ENCODE assay signal across 10 cellular contexts in the genomic region with DNA sequence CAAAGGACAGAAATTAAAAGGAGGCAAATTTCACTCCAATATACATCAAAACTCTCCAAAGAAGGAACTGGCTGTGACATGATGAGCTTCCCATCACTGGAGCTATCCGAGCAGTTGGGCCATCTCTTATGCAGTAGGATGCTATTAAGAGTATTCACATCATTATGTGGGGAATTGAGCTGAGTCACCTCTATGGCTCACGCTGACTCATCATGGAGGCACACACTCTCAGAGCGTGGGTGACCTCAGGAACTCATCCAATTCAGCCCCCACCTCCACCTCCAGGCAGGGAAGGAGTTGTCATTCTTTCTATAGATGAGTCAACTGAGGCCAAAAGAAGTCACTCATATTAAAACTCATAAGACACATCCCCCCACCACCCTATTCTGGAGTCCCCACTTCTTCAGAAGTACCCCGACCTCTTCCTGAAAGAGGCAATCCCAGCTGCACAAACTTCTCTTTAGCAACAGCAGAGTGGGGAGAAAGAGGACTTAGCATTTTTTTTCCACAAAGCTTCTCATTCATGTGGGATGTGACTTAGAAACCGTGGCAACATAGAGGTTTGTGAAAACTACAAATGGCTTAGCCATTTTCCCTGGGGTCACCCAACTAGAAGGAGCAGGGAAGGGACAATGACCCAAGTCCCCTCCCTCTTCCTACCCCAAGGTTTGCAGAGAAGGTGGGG. TPM values are rescaled to one million over a fixed set of nuclear protein-coding genes. Genes with fewer than 3 reads are reported as not detected.
A peak's percentile ranks its signal among the peaks of the same experiment; 100 is the strongest.
DNase-seq lines count a peak whose midpoint lies in the region; ATAC-seq, FAIRE-seq and TF ChIP-seq lines count a peak whose summit lies in the region.
"Had no signal": no experiment of that assay in that cellular context is flagged by ENCODE, and none has a peak within 500 bp of the region (broad histone marks: within the 10 kb centered on the region; RNA-seq: fewer than 3 reads in every experiment).

No MANE protein-coding gene starts in this region.

- TF ChIP-seq EP300 in K562 (IDR thresholded peaks at IDR 0.05; ENCODE audit: low read length), result peak; percentile 35; the same call in 1 of the 2 replicates

- peak overlapping the region; percentile 56 for H2AFZ ChIP-seq in K562 (ENCODE audit: low read depth, low read length)
- H2AFZ ChIP-seq: parathyroid adenoma had no signal

- peaks cover 0 to 12% of the 10 kb centered on the region in 2 experiments; a peak in 1 of 5 replicates for H3K27me3 ChIP-seq in K562 (ENCODE audit: control insufficient read depth in 2 of 2, insufficient read depth in 2 of 2, low read length in 2 of 2)

- no peaks in the 10 kb centered on the region for H3K79me2 ChIP-seq in K562 (ENCODE audit: control insufficient read depth, insufficient read depth, low read length)
- H3K79me2 ChIP-seq: parathyroid adenoma had no signal

- no TSS peak for BruUV-seq in K562 (replicated peaks; lab: Mats Ljungman, UMichigan)

- H3K4me3 ChIP-seq in K562, result no peak overlapping the region

- H3K9ac ChIP-seq in K562 (ENCODE audit: insufficient read depth in 1 of 2, low read depth in 2 of 2, low read length in 2 of 2), result no peak overlapping the region
- H3K9ac ChIP-seq: parathyroid adenoma had no signal

- peak; percentile 95 for ATAC-seq in K562
- ATAC-seq in HG03139 (IDR thresholded peaks at IDR 0.05; ENCODE audit: unreplicated experiment), result no peak

- in situ Hi-C loops in K562 (cut with MboI), result no loop called here

- H4K20me1 ChIP-seq in K562 (replicated peaks; ENCODE audit: control insufficient read depth, insufficient read depth, low read length), result no peaks in the 10 kb centered on the region

- TF ChIP-seq CTCF in K562 (IDR thresholded peaks at IDR 0.05 in 2 of 3, conservative IDR thresholded peaks at IDR 0.05 in 1 of 3; ENCODE audit: insufficient read depth in 2 of 3, low read depth in 1 of 3, low read length in 3 of 3), result no peak

- no peaks in the 10 kb centered on the region for H3K36me3 ChIP-seq in K562 (ENCODE audit: control insufficient read depth, insufficient read depth, low read length)

- H3K27ac ChIP-seq in K562 (ENCODE audit: extremely low read depth, low read depth, low read length), result peak overlapping the region; percentile 45; the same call in 2 of the 3 replicates
- H3K27ac ChIP-seq: parathyroid adenoma had no signal

- no peaks in the 10 kb centered on the region for H3K9me1 ChIP-seq in K562 (ENCODE audit: control insufficient read depth, insufficient read depth, low read length)

- DNase-seq in activated CD4-positive, alpha-beta T cell treated with anti-CD3 and anti-CD28 coated beads for 24 hours (ENCODE audit: low read depth in 2 of 2), result peak; percentile 39 to 56
- DNase-seq in activated CD4-positive, alpha-beta T cell treated with anti-CD3 and anti-CD28 coated beads for 1 hour, result no peak
- DNase-seq in LHCN-M2 (ENCODE audit: low read depth) (peak; percentile 99), K562 (ENCODE audit: extremely low read depth in 1 of 4, low spot score in 3 of 4) (peak; percentile 55 to 76 (median 66)), putamen (ENCODE audit: low spot score) (peak; percentile 83), DMS79 (lab: John Stamatoyannopoulos, UW) (no peak), mesenteric fat pad (ENCODE audit: low spot score) (no peak)
- DNase-seq: CD4-positive, CD25-positive, alpha-beta regulatory T cell had no signal

- CTCF ChIA-PET in K562 (lab: Yijun Ruan, JAX; ENCODE audit: low intra/inter-chr PET ratio), result no interaction called here

- intact Hi-C loops in K562 (cut with micrococcal nuclease), result no loop called here

- WGBS in K562 (ENCODE audit: insufficient coverage, low coverage, missing lambda C conversion rate), result 5% methylated on average over 4 of the region's 5 CpGs

- peak overlapping the region; percentile 25 for H3K4me2 ChIP-seq in K562 (ENCODE audit: insufficient read depth, low read length)

- no peak for TF ChIP-seq POLR2A in K562 (conservative IDR thresholded peaks at IDR 0.05)

- H3K4me1 ChIP-seq in K562 (replicated peaks in 1 of 2; ENCODE audit: control insufficient read depth in 2 of 2, insufficient read depth in 2 of 2, low read length in 2 of 2), result peaks cover 0 to 12% of the 10 kb centered on the region in 2 experiments; a peak in 2 of 5 replicates
- H3K4me1 ChIP-seq: parathyroid adenoma had no signal

- FAIRE-seq in K562 (lab: Jason Lieb, UNC), result peak; percentile 97

- no peaks in the 10 kb centered on the region for H3K9me3 ChIP-seq in K562 (replicated peaks; ENCODE audit: control insufficient read depth, insufficient read depth, low read depth, low read length)

- TF ChIP-seq RAD21 in K562 (CRISPR knock-in tag; conservative IDR thresholded peaks at IDR 0.05 in 1 of 2, IDR thresholded peaks at IDR 0.05 in 1 of 2), result no peak

- POLR2A ChIA-PET in K562 (lab: Yijun Ruan, JAX), result interaction anchor here (0.7 to 1.0 kb wide), 3 partner anchors 25 to 1184 kb away, joined by 4 read pairs; a partner anchor contains a TSS

TF ChIP-seq in K562, 482 proteins besides CTCF, POLR2A, EP300 and RAD21 (continues in another document):
- TF ChIP-seq HNRNPK (IDR thresholded peaks at IDR 0.05; ENCODE audit: low read depth, low read length, poor library complexity, severe bottlenecking) (no peak), SMARCA4 (IDR thresholded peaks at IDR 0.05) (peak; percentile 48), EGR1 (conservative IDR thresholded peaks at IDR 0.05) (peak; percentile 95), DPF2 (IDR thresholded peaks at IDR 0.05) (peak; percentile 70), RCOR1 (IDR thresholded peaks at IDR 0.05; ENCODE audit: borderline replicate concordance in 1 of 2, low read depth in 2 of 2, low read length in 2 of 2) (peak in 1 of 2 experiments; percentile 69; a peak in 1 of 4 replicates), ZC3H4 (CRISPR knock-in tag; IDR thresholded peaks at IDR 0.05; ENCODE audit: borderline replicate concordance) (no peak), NFIC (IDR thresholded peaks at IDR 0.05) (peak; percentile 40; the same call in 1 of the 2 replicates), TRIM24 (IDR thresholded peaks at IDR 0.05) (peak; percentile 23 to 53; a peak in 1 of 4 replicates), BACH1 (tag; IDR thresholded peaks at IDR 0.05) (peak; percentile 96), MAFK (IDR thresholded peaks at IDR 0.05; ENCODE audit: low read length) (peak; percentile 94), ATF7 (IDR thresholded peaks at IDR 0.05) (peak; percentile 33; the same call in 1 of the 2 replicates), SMARCC2 (IDR thresholded peaks at IDR 0.05; ENCODE audit: low read depth) (0 out of 2 replicates have a peak, but pooled peaks have one; percentile 40), YY1 (IDR thresholded peaks at IDR 0.05; ENCODE audit: borderline replicate concordance in 1 of 3, control insufficient read depth in 1 of 3, extremely low read depth in 1 of 3, insufficient read depth in 3 of 3, insufficient read length in 1 of 3, insufficient replicate concordance in 2 of 3, low read depth in 1 of 3, low read length in 2 of 3) (peak; percentile 27 to 83 (median 52)), FOSL1 (tag; conservative IDR thresholded peaks at IDR 0.05) (peak; percentile 96), EP400 (IDR thresholded peaks at IDR 0.05) (0 out of 2 replicates have a peak, but pooled peaks have one; percentile 36), ZNF316 (IDR thresholded peaks at IDR 0.05) (peak; percentile 99), ARID1B (IDR thresholded peaks at IDR 0.05) (peak; percentile 64), FOS (IDR thresholded peaks at IDR 0.05; ENCODE audit: extremely low read depth, insufficient read length) (peak; percentile 65), MAFG (tag; conservative IDR thresholded peaks at IDR 0.05) (peak; percentile 97), ZNF133 (CRISPR knock-in tag; IDR thresholded peaks at IDR 0.05) (no peak)
- TF ChIP-seq, protein P1, sequence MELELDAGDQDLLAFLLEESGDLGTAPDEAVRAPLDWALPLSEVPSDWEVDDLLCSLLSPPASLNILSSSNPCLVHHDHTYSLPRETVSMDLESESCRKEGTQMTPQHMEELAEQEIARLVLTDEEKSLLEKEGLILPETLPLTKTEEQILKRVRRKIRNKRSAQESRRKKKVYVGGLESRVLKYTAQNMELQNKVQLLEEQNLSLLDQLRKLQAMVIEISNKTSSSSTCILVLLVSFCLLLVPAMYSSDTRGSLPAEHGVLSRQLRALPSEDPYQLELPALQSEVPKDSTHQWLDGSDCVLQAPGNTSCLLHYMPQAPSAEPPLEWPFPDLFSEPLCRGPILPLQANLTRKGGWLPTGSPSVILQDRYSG (tag; conservative IDR thresholded peaks at IDR 0.05; ENCODE audit: low read depth), result no peak
- TF ChIP-seq, protein P2, sequence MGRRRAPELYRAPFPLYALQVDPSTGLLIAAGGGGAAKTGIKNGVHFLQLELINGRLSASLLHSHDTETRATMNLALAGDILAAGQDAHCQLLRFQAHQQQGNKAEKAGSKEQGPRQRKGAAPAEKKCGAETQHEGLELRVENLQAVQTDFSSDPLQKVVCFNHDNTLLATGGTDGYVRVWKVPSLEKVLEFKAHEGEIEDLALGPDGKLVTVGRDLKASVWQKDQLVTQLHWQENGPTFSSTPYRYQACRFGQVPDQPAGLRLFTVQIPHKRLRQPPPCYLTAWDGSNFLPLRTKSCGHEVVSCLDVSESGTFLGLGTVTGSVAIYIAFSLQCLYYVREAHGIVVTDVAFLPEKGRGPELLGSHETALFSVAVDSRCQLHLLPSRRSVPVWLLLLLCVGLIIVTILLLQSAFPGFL (CRISPR knock-in tag; IDR thresholded peaks at IDR 0.05), result no peak

RNA-seq across cellular contexts. Expression of a gene that starts 32.5 kb away (rescaled TPM):
- total RNA-seq in LHCN-M2 (2014; rRNA removed) (not detected in 2 replicates), K562 (2014; rRNA removed) (not detected in 2 replicates), K562 (2014; rRNA removed; fragmentation: Illumina TruSeq; extraction: Trizol) (not detected in 2 replicates), K562 (2015; rRNA removed; fragmentation: Illumina TruSeq; extraction: Trizol) (not detected in 2 replicates), K562 (2021) (not detected in 2 replicates), mesenteric fat pad (not detected)
- not detected for polyA plus RNA-seq in LHCN-M2 (2012)
- not detected in 2 replicates for total RNA-seq in K562 (2011; cell fraction: chromatin; rRNA removed; ENCODE audit: low replicate concordance)
- total RNA-seq in K562 (2011; cell fraction: nucleolus; rRNA removed), result not detected in 2 replicates
- total RNA-seq in K562 (2011; cell fraction: nucleoplasm; rRNA removed), result not detected in 2 replicates
- polyA plus RNA-seq in K562 (2011; rRNA removed) (not detected in 2 replicates), K562 (2014; fragmentation: Illumina TruSeq; extraction: Trizol) (not detected in 2 replicates), K562 (2014; fragmentation: Nextera tagmentation; extraction: Ambion mirVana) (not detected), K562 (2014; rRNA removed) (not detected in 2 replicates)
- not detected in 2 replicates for polyA plus RNA-seq in K562 (2011; cell fraction: cytosol; rRNA removed)
- not detected in 2 replicates for polyA plus RNA-seq in K562 (2011; cell fraction: nucleus; rRNA removed)
- not detected in 2 replicates for polyA plus RNA-seq in K562 (2012)
- not detected in 2 replicates for polyA minus RNA-seq in K562 (2011; rRNA and poly(A)+ RNA removed)
- polyA minus RNA-seq in K562 (2011; cell fraction: cytosol; rRNA and poly(A)+ RNA removed), result not detected in 2 replicates
- polyA minus RNA-seq in K562 (2011; cell fraction: nucleus; rRNA and poly(A)+ RNA removed), result not detected in 2 replicates
- total RNA-seq: CD4-positive, CD25-positive, alpha-beta regulatory T cell had no signal
- polyA plus RNA-seq: CD4-positive, CD25-positive, alpha-beta regulatory T cell had no signal

Comparison
In these comparisons a context has a peak if more than half of its experiments do, and no peak if none do; other contexts are left out.
1. DNase-seq: peak in activated CD4-positive, alpha-beta T cell treated with anti-CD3 and anti-CD28 coated beads for 24 hours (2 of 2), LHCN-M2 (single experiment), K562 (4 of 4) and putamen (single experiment); none in activated CD4-positive, alpha-beta T cell treated with anti-CD3 and anti-CD28 coated beads for 1 hour (single experiment), DMS79 (single experiment) and mesenteric fat pad (single experiment).